Comparison of ENCODE assay signal across 20 cellular contexts in genomic region chr9:136370037-136370436, GRCh38. TPM values are rescaled to one million over a fixed set of nuclear protein-coding genes. Genes with fewer than 3 reads are reported as not detected.
A peak's percentile ranks its signal among the peaks of the same experiment; 100 is the strongest.
DNase-seq lines count a peak whose midpoint lies in the region; ATAC-seq, FAIRE-seq and TF ChIP-seq lines count a peak whose summit lies in the region.
"Had no signal": no experiment of that assay in that cellular context is flagged by ENCODE, and none has a peak within 500 bp of the region (broad histone marks: within the 10 kb centered on the region; RNA-seq: fewer than 3 reads in every experiment).

No MANE protein-coding gene starts in this region.

- H2BK5ac ChIP-seq in neuronal stem cell (ENCODE audit: low read length), result no peak overlapping the region

- peaks cover 24% of the 10 kb centered on the region for H3K79me2 ChIP-seq in K562 (ENCODE audit: control insufficient read depth, insufficient read depth, low read length)

- 92% methylated on average over 13 of the region's 19 CpGs for WGBS in K562 (ENCODE audit: insufficient coverage, low coverage, missing lambda C conversion rate)
- no CpG with 5 or more reads among the region's 19 CpGs for WGBS in neuronal stem cell (ENCODE audit: extremely low coverage in 2 of 2, insufficient read length in 2 of 2, insufficient replicate concordance in 1 of 2), 2 donors

- no peak overlapping the region for H2AFZ ChIP-seq in K562 (ENCODE audit: low read depth, low read length)
- H2AFZ ChIP-seq in neuronal stem cell (ENCODE audit: low read length), result no peak overlapping the region

- H3K4me1 ChIP-seq in K562 (replicated peaks in 1 of 2; ENCODE audit: control insufficient read depth in 2 of 2, insufficient read depth in 2 of 2, low read length in 2 of 2) (peaks cover 9 to 89% of the 10 kb centered on the region in 2 experiments; a peak in 4 of 5 replicates), neuronal stem cell (ENCODE audit: control insufficient read depth in 2 of 2, insufficient read depth in 1 of 2, low read depth in 1 of 2, low read length in 2 of 2) (peaks cover 8 to 21% of the 10 kb centered on the region in 2 donors)
- H3K4me1 ChIP-seq in effector memory CD4-positive, alpha-beta T cell (ENCODE audit: control insufficient read depth, insufficient read depth, low read length, poor library complexity, severe bottlenecking), result no peaks in the 10 kb centered on the region

- H3K23ac ChIP-seq in neuronal stem cell (ENCODE audit: low read depth, low read length, poor library complexity), result peak overlapping the region; percentile 73

- no TSS peak for BruUV-seq in K562 (replicated peaks; lab: Mats Ljungman, UMichigan)

- intact Hi-C loops in K562 (cut with micrococcal nuclease), result no loop called here

- no peaks in the 10 kb centered on the region for H3K27me3 ChIP-seq in K562 (ENCODE audit: control insufficient read depth in 2 of 2, insufficient read depth in 2 of 2, low read length in 2 of 2)
- H3K27me3 ChIP-seq in neuronal stem cell (ENCODE audit: control insufficient read depth in 3 of 3, insufficient read depth in 3 of 3, low read depth in 1 of 3, low read length in 3 of 3), result no peaks in the 10 kb centered on the region
- no peaks in the 10 kb centered on the region for H3K27me3 ChIP-seq in effector memory CD4-positive, alpha-beta T cell (replicated peaks; ENCODE audit: control insufficient read depth, insufficient read depth, low read length, poor library complexity, severe bottlenecking)
- H3K27me3 ChIP-seq: BE2C, BLaER1 had no signal

- H3K14ac ChIP-seq in neuronal stem cell (ENCODE audit: low read length), result peak overlapping the region; percentile 21

- no peak overlapping the region for H2BK15ac ChIP-seq in neuronal stem cell (ENCODE audit: low read length)

- H3K9me1 ChIP-seq in K562 (ENCODE audit: control insufficient read depth, insufficient read depth, low read length), result no peaks in the 10 kb centered on the region

- FAIRE-seq in K562 (lab: Jason Lieb, UNC), result no peak
- FAIRE-seq: A204.1, G401.6, GM12891, GM19239 had no signal

- no peak overlapping the region for H3K27ac ChIP-seq in K562 (ENCODE audit: extremely low read depth, low read depth, low read length)
- H3K27ac ChIP-seq in neuronal stem cell (replicated peaks; ENCODE audit: low read length), result no peak overlapping the region
- H3K27ac ChIP-seq in effector memory CD4-positive, alpha-beta T cell (ENCODE audit: insufficient read depth, low read length, poor library complexity, severe bottlenecking), result no peak overlapping the region
- H3K27ac ChIP-seq: BLaER1 had no signal

- H3K79me1 ChIP-seq in neuronal stem cell (ENCODE audit: low read depth, low read length), result peaks cover 2% of the 10 kb centered on the region

- no peak for TF ChIP-seq POLR2A in K562 (conservative IDR thresholded peaks at IDR 0.05)

- no peak overlapping the region for H3K4ac ChIP-seq in neuronal stem cell (ENCODE audit: low read length)

- H2BK12ac ChIP-seq in neuronal stem cell (ENCODE audit: low read length), result no peak overlapping the region

- no peaks in the 10 kb centered on the region for H3K9me3 ChIP-seq in K562 (replicated peaks; ENCODE audit: control insufficient read depth, insufficient read depth, low read depth, low read length)
- no peaks in the 10 kb centered on the region for H3K9me3 ChIP-seq in neuronal stem cell (replicated peaks in 1 of 2; ENCODE audit: control insufficient read depth in 2 of 2, insufficient read depth in 1 of 2, low read depth in 1 of 2, low read length in 2 of 2)
- H3K9me3 ChIP-seq in effector memory CD4-positive, alpha-beta T cell (ENCODE audit: control insufficient read depth, low read length), result no peaks in the 10 kb centered on the region
- H3K9me3 ChIP-seq: BE2C, BLaER1 had no signal

- TF ChIP-seq EP300 in K562 (IDR thresholded peaks at IDR 0.05; ENCODE audit: low read length), result no peak

- H3K4me3 ChIP-seq in K562 (no peak overlapping the region), neuronal stem cell (ENCODE audit: low read length in 2 of 2) (no peak overlapping the region)
- no peak overlapping the region for H3K4me3 ChIP-seq in effector memory CD4-positive, alpha-beta T cell (ENCODE audit: insufficient read depth, low read depth, low read length, poor library complexity, severe bottlenecking)
- H3K4me3 ChIP-seq: BLaER1 had no signal

- POLR2A ChIA-PET in K562 (lab: Yijun Ruan, JAX), result interaction anchor here (0.8 kb wide), 1 partner anchor 31 kb away, joined by 4 read pairs; no protein-coding TSS in a partner anchor

- peak overlapping the region; percentile 43 for H4K8ac ChIP-seq in neuronal stem cell (ENCODE audit: low read depth, low read length)

- H3K18ac ChIP-seq in neuronal stem cell (ENCODE audit: low read length), result peak overlapping the region; percentile 48

- in situ Hi-C loops in K562 (cut with MboI), result no loop called here

- H4K20me1 ChIP-seq in K562 (replicated peaks; ENCODE audit: control insufficient read depth, insufficient read depth, low read length), result no peaks in the 10 kb centered on the region
- H4K20me1 ChIP-seq: BLaER1 had no signal

- ATAC-seq in K562, result no peak

- no peak for TF ChIP-seq CTCF in K562 (IDR thresholded peaks at IDR 0.05 in 2 of 3, conservative IDR thresholded peaks at IDR 0.05 in 1 of 3; ENCODE audit: insufficient read depth in 2 of 3, low read depth in 1 of 3, low read length in 3 of 3)

- TF ChIP-seq RAD21 in K562 (CRISPR knock-in tag; conservative IDR thresholded peaks at IDR 0.05 in 1 of 2, IDR thresholded peaks at IDR 0.05 in 1 of 2), result no peak

- CTCF ChIA-PET in K562 (lab: Yijun Ruan, JAX; ENCODE audit: low intra/inter-chr PET ratio), result no interaction called here

- H2AK5ac ChIP-seq in neuronal stem cell (ENCODE audit: low read depth, low read length), result no peak overlapping the region

- H3K4me2 ChIP-seq in K562 (ENCODE audit: insufficient read depth, low read length) (no peak overlapping the region), neuronal stem cell (ENCODE audit: insufficient read depth, low read length, poor library complexity, severe bottlenecking) (no peak overlapping the region)
- H3K4me2 ChIP-seq: BLaER1 had no signal

- H3K36me3 ChIP-seq in K562 (ENCODE audit: control insufficient read depth, insufficient read depth, low read length) (peaks cover 68% of the 10 kb centered on the region; the same call in 2 of the 3 replicates), neuronal stem cell (replicated peaks in 1 of 2; ENCODE audit: control insufficient read depth in 2 of 2, insufficient read depth in 2 of 2, low read length in 2 of 2) (peaks cover 0 to under 1% of the 10 kb centered on the region in 2 donors)
- H3K36me3 ChIP-seq in effector memory CD4-positive, alpha-beta T cell (ENCODE audit: control insufficient read depth, insufficient read depth, low read length), result no peaks in the 10 kb centered on the region

- H2BK120ac ChIP-seq in neuronal stem cell (ENCODE audit: low read depth, low read length), result no peak overlapping the region

- no peak overlapping the region for H4K91ac ChIP-seq in neuronal stem cell (ENCODE audit: low read depth, low read length, poor library complexity)

- H3K9ac ChIP-seq in K562 (ENCODE audit: insufficient read depth in 1 of 2, low read depth in 2 of 2, low read length in 2 of 2), result peak overlapping the region in 1 of 2 experiments; percentile 2; a peak in 1 of 4 replicates
- no peak overlapping the region for H3K9ac ChIP-seq in neuronal stem cell (ENCODE audit: low read depth, low read length, poor library complexity)
- H3K9ac ChIP-seq: BLaER1 had no signal

- DNase-seq in K562 (ENCODE audit: extremely low read depth in 1 of 4, low spot score in 3 of 4) (no peak), neuronal stem cell (ENCODE audit: low spot score) (no peak), T-helper 1 cell (no peak), NCI-H2196 treated with DMSO at 0.1 percent for 48 hours (lab: John Stamatoyannopoulos, UW; ENCODE audit: unreplicated experiment) (no peak)
- DNase-seq in effector memory CD4-positive, alpha-beta T cell, result no peak
- DNase-seq: 8988T; ACHN; BE2C; C1 segment of cervical spinal cord; CD4-positive, alpha-beta memory T cell; CD4-positive, CD25-positive, alpha-beta regulatory T cell; CD8-positive, alpha-beta memory T cell; COR-L47; DMS79 treated with DMSO at 0.1 percent for 48 hours; GF-D8 had no signal

RNA-seq across cellular contexts. Expression of gene CARD9, which starts 3.4 kb away (rescaled TPM):
- 37.4 and 149 TPM in 2 replicates for total RNA-seq in K562 (2011; cell fraction: chromatin; rRNA removed; ENCODE audit: low replicate concordance)
- total RNA-seq in K562 (2011; cell fraction: nucleolus; rRNA removed), result 92.6 and 92.9 TPM in 2 replicates
- 39.7 and 46.5 TPM in 2 replicates for total RNA-seq in K562 (2011; cell fraction: nucleoplasm; rRNA removed)
- total RNA-seq in K562 (2014; rRNA removed), result 37.6 and 40.1 TPM in 2 replicates
- total RNA-seq in K562 (2014; rRNA removed; fragmentation: Illumina TruSeq; extraction: Trizol), result 3.5 and 3.6 TPM in 2 replicates
- 14.6 and 15.8 TPM in 2 replicates for total RNA-seq in K562 (2015; rRNA removed; fragmentation: Illumina TruSeq; extraction: Trizol)
- 35.6 and 42.7 TPM in 2 replicates for total RNA-seq in K562 (2021)
- polyA plus RNA-seq in K562 (2011; rRNA removed), result 9.7 and 27.8 TPM in 2 replicates
- 10.5 and 13.4 TPM in 2 replicates for polyA plus RNA-seq in K562 (2011; cell fraction: cytosol; rRNA removed)
- 231 and 234 TPM in 2 replicates for polyA plus RNA-seq in K562 (2011; cell fraction: nucleus; rRNA removed)
- 21.9 and 61.0 TPM in 2 replicates for polyA plus RNA-seq in K562 (2012)
- 4.7 and 13.2 TPM in 2 replicates for polyA plus RNA-seq in K562 (2014; fragmentation: Illumina TruSeq; extraction: Trizol)
- polyA plus RNA-seq in K562 (2014; fragmentation: Nextera tagmentation; extraction: Ambion mirVana), result 1 to 10 TPM; 1.7 to 2.0 TPM
- polyA plus RNA-seq in K562 (2014; rRNA removed), result 40.4 and 53.0 TPM in 2 replicates
- 4.8 and 5.0 TPM in 2 replicates for polyA minus RNA-seq in K562 (2011; rRNA and poly(A)+ RNA removed)
- polyA minus RNA-seq in K562 (2011; cell fraction: cytosol; rRNA and poly(A)+ RNA removed), result 7.2 and 12.8 TPM in 2 replicates
- 25.8 and 55.4 TPM in 2 replicates for polyA minus RNA-seq in K562 (2011; cell fraction: nucleus; rRNA and poly(A)+ RNA removed)
- polyA plus RNA-seq in neuronal stem cell (2013, experiment 1 of 2), result 0.14 TPM
- 0.17 TPM for polyA plus RNA-seq in neuronal stem cell (2013, experiment 2 of 2)
- polyA plus RNA-seq: CD8-positive, alpha-beta memory T cell had no signal

RNA-seq across cellular contexts. Expression of gene DNLZ, which starts 6.5 kb away (rescaled TPM):
- 3.5 and 12.0 TPM in 2 replicates for total RNA-seq in K562 (2011; cell fraction: chromatin; rRNA removed; ENCODE audit: low replicate concordance)
- 9.3 and 11.7 TPM in 2 replicates for total RNA-seq in K562 (2011; cell fraction: nucleolus; rRNA removed)
- total RNA-seq in K562 (2011; cell fraction: nucleoplasm; rRNA removed), result 3.4 and 4.8 TPM in 2 replicates
- total RNA-seq in K562 (2014; rRNA removed) (44.6 and 56.7 TPM in 2 replicates), K562 (2014; rRNA removed; fragmentation: Illumina TruSeq; extraction: Trizol) (2.2 and 3.4 TPM in 2 replicates), K562 (2015; rRNA removed; fragmentation: Illumina TruSeq; extraction: Trizol) (10.0 and 10.8 TPM in 2 replicates), K562 (2021) (25.6 and 25.8 TPM in 2 replicates)
- polyA plus RNA-seq in K562 (2011; rRNA removed) (3.1 and 3.2 TPM in 2 replicates), K562 (2014; fragmentation: Illumina TruSeq; extraction: Trizol) (2.2 and 4.2 TPM in 2 replicates), K562 (2014; fragmentation: Nextera tagmentation; extraction: Ambion mirVana) (under 1 TPM; 0.17 to 0.36 TPM), K562 (2014; rRNA removed) (22.1 and 29.8 TPM in 2 replicates)
- 7.6 and 27.3 TPM in 2 replicates for polyA plus RNA-seq in K562 (2011; cell fraction: cytosol; rRNA removed)
- polyA plus RNA-seq in K562 (2011; cell fraction: nucleus; rRNA removed), result 4.2 and 7.4 TPM in 2 replicates
- 8.5 and 15.9 TPM in 2 replicates for polyA plus RNA-seq in K562 (2012)
- 0.28 TPM in 1 of 2 replicates, not detected in the other for polyA minus RNA-seq in K562 (2011; rRNA and poly(A)+ RNA removed)
- 2.6 and 3.4 TPM in 2 replicates for polyA minus RNA-seq in K562 (2011; cell fraction: cytosol; rRNA and poly(A)+ RNA removed)
- polyA minus RNA-seq in K562 (2011; cell fraction: nucleus; rRNA and poly(A)+ RNA removed), result 2.9 and 3.6 TPM in 2 replicates
- 6.7 TPM for polyA plus RNA-seq in neuronal stem cell (2013, experiment 1 of 2)
- polyA plus RNA-seq in neuronal stem cell (2013, experiment 2 of 2), result 6.9 TPM

RNA-seq across cellular contexts. Expression of gene SNAPC4, which starts 29.9 kb away (rescaled TPM):
- total RNA-seq in K562 (2011; cell fraction: chromatin; rRNA removed; ENCODE audit: low replicate concordance), result 42.9 and 79.4 TPM in 2 replicates
- total RNA-seq in K562 (2011; cell fraction: nucleolus; rRNA removed), result 32.0 TPM in 2 replicates
- 23.1 and 26.3 TPM in 2 replicates for total RNA-seq in K562 (2011; cell fraction: nucleoplasm; rRNA removed)
- total RNA-seq in K562 (2014; rRNA removed) (14.4 and 15.8 TPM in 2 replicates), K562 (2014; rRNA removed; fragmentation: Illumina TruSeq; extraction: Trizol) (7.1 and 8.8 TPM in 2 replicates), K562 (2015; rRNA removed; fragmentation: Illumina TruSeq; extraction: Trizol) (9.3 and 11.1 TPM in 2 replicates), K562 (2021) (17.1 and 18.7 TPM in 2 replicates)
- polyA plus RNA-seq in K562 (2011; rRNA removed) (4.4 and 4.5 TPM in 2 replicates), K562 (2014; fragmentation: Illumina TruSeq; extraction: Trizol) (8.8 and 9.0 TPM in 2 replicates), K562 (2014; fragmentation: Nextera tagmentation; extraction: Ambion mirVana) (under 1 TPM; 0.21 to 0.46 TPM), K562 (2014; rRNA removed) (18.7 and 21.8 TPM in 2 replicates)
- polyA plus RNA-seq in K562 (2011; cell fraction: cytosol; rRNA removed), result 3.2 and 7.4 TPM in 2 replicates
- 16.1 and 32.6 TPM in 2 replicates for polyA plus RNA-seq in K562 (2011; cell fraction: nucleus; rRNA removed)
- polyA plus RNA-seq in K562 (2012), result 9.7 and 10.5 TPM in 2 replicates
- polyA minus RNA-seq in K562 (2011; rRNA and poly(A)+ RNA removed), result 6.7 and 10.2 TPM in 2 replicates
- polyA minus RNA-seq in K562 (2011; cell fraction: cytosol; rRNA and poly(A)+ RNA removed), result 6.1 and 7.4 TPM in 2 replicates
- 8.3 and 11.7 TPM in 2 replicates for polyA minus RNA-seq in K562 (2011; cell fraction: nucleus; rRNA and poly(A)+ RNA removed)
- 7.2 TPM for polyA plus RNA-seq in neuronal stem cell (2013, experiment 1 of 2)
- 7.1 TPM for polyA plus RNA-seq in neuronal stem cell (2013, experiment 2 of 2)

RNA-seq across cellular contexts. Expression of gene ENTR1, which starts 40.4 kb away (rescaled TPM):
- total RNA-seq in K562 (2011; cell fraction: chromatin; rRNA removed; ENCODE audit: low replicate concordance), result 129 and 278 TPM in 2 replicates
- total RNA-seq in K562 (2011; cell fraction: nucleolus; rRNA removed), result 185 and 197 TPM in 2 replicates
- 143 and 151 TPM in 2 replicates for total RNA-seq in K562 (2011; cell fraction: nucleoplasm; rRNA removed)
- total RNA-seq in K562 (2014; rRNA removed) (79.0 and 88.8 TPM in 2 replicates), K562 (2014; rRNA removed; fragmentation: Illumina TruSeq; extraction: Trizol) (38.1 and 38.3 TPM in 2 replicates), K562 (2015; rRNA removed; fragmentation: Illumina TruSeq; extraction: Trizol) (61.3 and 65.5 TPM in 2 replicates), K562 (2021) (101 and 104 TPM in 2 replicates)
- polyA plus RNA-seq in K562 (2011; rRNA removed) (77.3 and 92.6 TPM in 2 replicates), K562 (2014; fragmentation: Illumina TruSeq; extraction: Trizol) (72.6 and 75.9 TPM in 2 replicates), K562 (2014; fragmentation: Nextera tagmentation; extraction: Ambion mirVana) (1 to 10 TPM; 6.7 to 9.6 TPM), K562 (2014; rRNA removed) (106 and 108 TPM in 2 replicates)
- 45.3 and 59.9 TPM in 2 replicates for polyA plus RNA-seq in K562 (2011; cell fraction: cytosol; rRNA removed)
- 432 and 490 TPM in 2 replicates for polyA plus RNA-seq in K562 (2011; cell fraction: nucleus; rRNA removed)
- polyA plus RNA-seq in K562 (2012), result 54.6 and 62.9 TPM in 2 replicates
- 19.2 and 21.9 TPM in 2 replicates for polyA minus RNA-seq in K562 (2011; rRNA and poly(A)+ RNA removed)
- polyA minus RNA-seq in K562 (2011; cell fraction: cytosol; rRNA and poly(A)+ RNA removed), result 33.9 and 46.1 TPM in 2 replicates
- 76.5 and 84.3 TPM in 2 replicates for polyA minus RNA-seq in K562 (2011; cell fraction: nucleus; rRNA and poly(A)+ RNA removed)
- 53.7 TPM for polyA plus RNA-seq in neuronal stem cell (2013, experiment 1 of 2)
- 51.2 TPM for polyA plus RNA-seq in neuronal stem cell (2013, experiment 2 of 2)

RNA-seq across cellular contexts. Expression of gene PMPCA, which starts 40.4 kb away (rescaled TPM):
- 255 and 404 TPM in 2 replicates for total RNA-seq in K562 (2011; cell fraction: chromatin; rRNA removed; ENCODE audit: low replicate concordance)
- total RNA-seq in K562 (2011; cell fraction: nucleolus; rRNA removed), result 209 and 247 TPM in 2 replicates
- total RNA-seq in K562 (2011; cell fraction: nucleoplasm; rRNA removed), result 203 and 214 TPM in 2 replicates
- 86.6 and 111 TPM in 2 replicates for total RNA-seq in K562 (2014; rRNA removed)
- 82.4 and 104 TPM in 2 replicates for total RNA-seq in K562 (2014; rRNA removed; fragmentation: Illumina TruSeq; extraction: Trizol)
- 66.6 and 67.5 TPM in 2 replicates for total RNA-seq in K562 (2015; rRNA removed; fragmentation: Illumina TruSeq; extraction: Trizol)
- total RNA-seq in K562 (2021), result 118 and 139 TPM in 2 replicates
- 114 and 119 TPM in 2 replicates for polyA plus RNA-seq in K562 (2011; rRNA removed)
- polyA plus RNA-seq in K562 (2011; cell fraction: cytosol; rRNA removed), result 102 and 129 TPM in 2 replicates
- polyA plus RNA-seq in K562 (2011; cell fraction: nucleus; rRNA removed), result 346 and 387 TPM in 2 replicates
- 65.8 and 181 TPM in 2 replicates for polyA plus RNA-seq in K562 (2012)
- polyA plus RNA-seq in K562 (2014; fragmentation: Illumina TruSeq; extraction: Trizol), result 99.8 and 122 TPM in 2 replicates
- polyA plus RNA-seq in K562 (2014; fragmentation: Nextera tagmentation; extraction: Ambion mirVana), result 10 to 100 TPM; 23.9 to 30.0 TPM
- polyA plus RNA-seq in K562 (2014; rRNA removed), result 129 and 143 TPM in 2 replicates
- polyA minus RNA-seq in K562 (2011; rRNA and poly(A)+ RNA removed), result 81.4 and 83.2 TPM in 2 replicates
- 40.2 and 43.4 TPM in 2 replicates for polyA minus RNA-seq in K562 (2011; cell fraction: cytosol; rRNA and poly(A)+ RNA removed)
- polyA minus RNA-seq in K562 (2011; cell fraction: nucleus; rRNA and poly(A)+ RNA removed), result 68.0 and 90.1 TPM in 2 replicates
- polyA plus RNA-seq in neuronal stem cell (2013, experiment 1 of 2), result 37.1 TPM
- 37.8 TPM for polyA plus RNA-seq in neuronal stem cell (2013, experiment 2 of 2)
